Comparison of ENCODE assay signal across 1 cellular context in the genomic region with DNA sequence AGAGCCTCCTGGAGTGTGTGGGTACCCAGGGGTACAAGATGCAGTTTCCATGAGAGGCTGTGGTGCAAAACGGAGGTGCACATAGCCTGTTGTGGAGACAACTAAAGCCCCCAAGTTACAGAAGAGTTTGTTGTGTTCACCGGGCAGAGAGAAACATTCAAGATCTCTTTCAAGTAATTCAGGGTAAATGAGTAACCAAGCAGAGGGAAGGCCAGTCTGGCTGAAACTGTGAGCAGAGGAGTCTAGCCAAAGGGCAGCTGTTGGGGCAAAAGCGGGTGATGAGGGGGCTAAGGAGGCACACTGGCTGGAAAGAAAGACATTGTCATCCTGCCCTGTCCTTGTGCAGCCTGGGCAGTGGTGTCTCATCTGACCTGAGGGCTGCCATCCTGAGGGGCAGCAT.
TF ChIP-seq lines count a peak whose summit lies in the region.

No MANE protein-coding gene starts in this region.

TF ChIP-seq in HepG2, 621 proteins besides CTCF, POLR2A, EP300 and RAD21 (continued from another document):
- TF ChIP-seq, protein P1, sequence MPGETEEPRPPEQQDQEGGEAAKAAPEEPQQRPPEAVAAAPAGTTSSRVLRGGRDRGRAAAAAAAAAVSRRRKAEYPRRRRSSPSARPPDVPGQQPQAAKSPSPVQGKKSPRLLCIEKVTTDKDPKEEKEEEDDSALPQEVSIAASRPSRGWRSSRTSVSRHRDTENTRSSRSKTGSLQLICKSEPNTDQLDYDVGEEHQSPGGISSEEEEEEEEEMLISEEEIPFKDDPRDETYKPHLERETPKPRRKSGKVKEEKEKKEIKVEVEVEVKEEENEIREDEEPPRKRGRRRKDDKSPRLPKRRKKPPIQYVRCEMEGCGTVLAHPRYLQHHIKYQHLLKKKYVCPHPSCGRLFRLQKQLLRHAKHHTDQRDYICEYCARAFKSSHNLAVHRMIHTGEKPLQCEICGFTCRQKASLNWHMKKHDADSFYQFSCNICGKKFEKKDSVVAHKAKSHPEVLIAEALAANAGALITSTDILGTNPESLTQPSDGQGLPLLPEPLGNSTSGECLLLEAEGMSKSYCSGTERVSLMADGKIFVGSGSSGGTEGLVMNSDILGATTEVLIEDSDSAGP (CRISPR knock-in tag; IDR thresholded peaks at IDR 0.05; ENCODE audit: borderline replicate concordance) = no peak
- TF ChIP-seq, protein P2, sequence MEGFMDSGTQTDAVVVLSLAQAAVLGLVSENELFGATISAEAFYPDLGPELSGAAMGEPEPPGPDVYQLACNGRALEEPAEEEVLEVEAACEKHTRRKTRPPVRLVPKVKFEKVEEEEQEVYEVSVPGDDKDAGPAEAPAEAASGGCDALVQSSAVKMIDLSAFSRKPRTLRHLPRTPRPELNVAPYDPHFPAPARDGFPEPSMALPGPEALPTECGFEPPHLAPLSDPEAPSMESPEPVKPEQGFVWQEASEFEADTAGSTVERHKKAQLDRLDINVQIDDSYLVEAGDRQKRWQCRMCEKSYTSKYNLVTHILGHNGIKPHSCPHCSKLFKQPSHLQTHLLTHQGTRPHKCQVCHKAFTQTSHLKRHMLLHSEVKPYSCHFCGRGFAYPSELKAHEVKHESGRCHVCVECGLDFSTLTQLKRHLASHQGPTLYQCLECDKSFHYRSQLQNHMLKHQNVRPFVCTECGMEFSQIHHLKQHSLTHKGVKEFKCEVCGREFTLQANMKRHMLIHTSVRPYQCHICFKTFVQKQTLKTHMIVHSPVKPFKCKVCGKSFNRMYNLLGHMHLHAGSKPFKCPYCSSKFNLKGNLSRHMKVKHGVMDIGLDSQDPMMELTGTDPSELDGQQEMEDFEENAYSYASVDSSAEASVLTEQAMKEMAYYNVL (CRISPR knock-in tag; IDR thresholded peaks at IDR 0.05; ENCODE audit: borderline replicate concordance) = no peak
- TF ChIP-seq ISX (CRISPR knock-in tag; conservative IDR thresholded peaks at IDR 0.05) = no peak
TF ChIP-seq in HepG2: peak in this region for 0.
